Comparison of ENCODE assay signal across 9 cellular contexts in genomic region chr20:10074513-10074912, GRCh38.
A peak's percentile ranks its signal among the peaks of the same experiment; 100 is the strongest.
DNase-seq lines count a peak whose midpoint lies in the region; ATAC-seq, FAIRE-seq and TF ChIP-seq lines count a peak whose summit lies in the region.
"Had no signal": no experiment of that assay in that cellular context is flagged by ENCODE, and none has a peak within 500 bp of the region (broad histone marks: within the 10 kb centered on the region; RNA-seq: fewer than 3 reads in every experiment).

No MANE protein-coding gene starts in this region.

- FAIRE-seq in H54 (lab: Jason Lieb, UNC): peak; percentile 67

- intact Hi-C loops in head of caudate nucleus (cut with DNase I): no loop called here

- no peak for ATAC-seq in GM21786 (IDR thresholded peaks at IDR 0.05; ENCODE audit: unreplicated experiment)
- no peak for ATAC-seq in HG03045 (IDR thresholded peaks at IDR 0.05; ENCODE audit: unreplicated experiment)
- no peak for ATAC-seq in GM18511 (IDR thresholded peaks at IDR 0.05; ENCODE audit: unreplicated experiment)

- peak; percentile 78 for DNase-seq in AG08396 (ENCODE audit: low spot score)
- peak; percentile 40 for DNase-seq in H54 (ENCODE audit: insufficient read length, low spot score)
- DNase-seq in RKO (ENCODE audit: low spot score): peak; percentile 99
- peak; percentile 6 to 88 (median 64) for DNase-seq in head of caudate nucleus
- no peak for DNase-seq in GM19238 (ENCODE audit: insufficient read length, low spot score)
- DNase-seq: NCI-H1105 had no signal

- TF ChIP-seq POLR2A in H54 (IDR thresholded peaks at IDR 0.05; ENCODE audit: low read depth, low read length): no peak
